Comparison of ENCODE assay signal across 7 cellular contexts in the genomic region with DNA sequence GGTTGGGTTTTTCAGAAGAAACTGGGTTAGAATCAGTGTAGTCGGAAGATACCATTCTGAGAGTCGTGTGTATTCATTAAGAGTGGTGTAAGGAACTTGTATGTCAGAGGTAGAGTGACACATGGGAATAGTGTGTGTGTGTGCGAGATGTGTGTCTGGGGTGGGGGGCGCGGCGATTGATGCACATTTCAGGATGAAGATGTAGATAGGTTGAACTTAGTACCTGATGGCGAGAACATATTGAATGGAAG. TPM values are rescaled to one million over a fixed set of nuclear protein-coding genes. Genes with fewer than 3 reads are reported as not detected.
DNase-seq lines count a peak whose midpoint lies in the region; ATAC-seq and TF ChIP-seq lines count a peak whose summit lies in the region.

No MANE protein-coding gene starts in this region.

- H3K4me1 Mint-ChIP-seq in activated T-helper 1 cell treated with anti-CD3 and anti-CD28 coated beads, Interleukin-12 subunit alpha, Interleukin-12 subunit beta, Interleukin-2, Interleukin-4 antibody, amounts not matched to agents 30 ng/mL and 10 ng/mL and 1 ng/mL, durations not matched to agents 14 hours and 24 hours and 36 hours (ENCODE audit: low read depth) = peaks cover 35% of the 10 kb centered on the region

- no peaks in the 10 kb centered on the region for H3K36me3 ChIP-seq in iPS-18a (ENCODE audit: control insufficient read depth, low read depth, low read length)
- no peaks in the 10 kb centered on the region for H3K36me3 ChIP-seq in stomach

- TF ChIP-seq CTCF in HFF-Myc (IDR thresholded peaks at IDR 0.05; ENCODE audit: low read depth, low read length, missing control alignments) (no peak), stomach (IDR thresholded peaks at IDR 0.05) (no peak)

- peaks cover 2% of the 10 kb centered on the region for H3K27me3 Mint-ChIP-seq in activated T-helper 1 cell treated with anti-CD3 and anti-CD28 coated beads, Interleukin-12 subunit alpha, Interleukin-12 subunit beta, Interleukin-2, Interleukin-4 antibody, amounts not matched to agents 30 ng/mL and 10 ng/mL and 1 ng/mL, durations not matched to agents 14 hours and 24 hours and 36 hours (ENCODE audit: insufficient read depth)

- no peaks in the 10 kb centered on the region for H3K9me3 ChIP-seq in iPS-18a (ENCODE audit: control insufficient read depth, low read depth, low read length)
- no peaks in the 10 kb centered on the region for H3K9me3 ChIP-seq in stomach

- 13 to 25% (median 22%) methylated on average over 7 of the region's 7 CpGs for WGBS in stomach, 5 donors

- H3K27ac ChIP-seq in iPS-18a (ENCODE audit: low read length) (no peak overlapping the region), stomach (peak overlapping the region in 3 of 5 donors; percentile 93 to 95 (median 93))

- H3K4me3 ChIP-seq in HFF-Myc (replicated peaks; ENCODE audit: low read depth, low read length) (peak overlapping the region; percentile 93), iPS-18a (ENCODE audit: low read length) (peak overlapping the region; percentile 93), stomach (peak overlapping the region; percentile 87 to 97 (median 94))

- intact Hi-C loops in activated T-helper 1 cell treated with anti-CD3 and anti-CD28 coated beads, Interleukin-12 subunit alpha, Interleukin-12 subunit beta, Interleukin-2, Interleukin-4 antibody, amounts not matched to agents 30 ng/mL and 10 ng/mL and 1 ng/mL, durations not matched to agents 14 hours and 24 hours and 36 hours (cut with micrococcal nuclease) = loop anchor here (5.0 to 10.0 kb wide), 5 partner anchors 442 to 914 kb away; a partner anchor contains a TSS
- intact Hi-C loops in stomach (cut with DNase I; ENCODE audit: low total_unique reads) = loop anchor here (10.0 kb wide), 2 partner anchors 52 to 162 kb away; a partner anchor contains a TSS

- peak overlapping the region; percentile 95 for H3K9ac ChIP-seq in iPS-18a (ENCODE audit: low read length)

- no peak for ATAC-seq in HG02840 (IDR thresholded peaks at IDR 0.05; ENCODE audit: low FRiP score, unreplicated experiment)

- peaks cover 18% of the 10 kb centered on the region for H3K4me1 ChIP-seq in iPS-18a (ENCODE audit: control insufficient read depth, low read depth, low read length)
- peaks cover 23 to 58% (median 39%) of the 10 kb centered on the region in 4 donors for H3K4me1 ChIP-seq in stomach

- no peaks in the 10 kb centered on the region for H3K9me3 Mint-ChIP-seq in activated T-helper 1 cell treated with anti-CD3 and anti-CD28 coated beads, Interleukin-12 subunit alpha, Interleukin-12 subunit beta, Interleukin-2, Interleukin-4 antibody, amounts not matched to agents 30 ng/mL and 10 ng/mL and 1 ng/mL, durations not matched to agents 14 hours and 24 hours and 36 hours

- H3K27ac Mint-ChIP-seq in activated T-helper 1 cell treated with anti-CD3 and anti-CD28 coated beads, Interleukin-12 subunit alpha, Interleukin-12 subunit beta, Interleukin-2, Interleukin-4 antibody, amounts not matched to agents 30 ng/mL and 10 ng/mL and 1 ng/mL, durations not matched to agents 14 hours and 24 hours and 36 hours = peak overlapping the region; percentile 99

- TF ChIP-seq EP300 in stomach (IDR thresholded peaks at IDR 0.05) = no peak

- H3K27me3 ChIP-seq in iPS-18a (ENCODE audit: control insufficient read depth, insufficient read depth, low read length) (no peaks in the 10 kb centered on the region), stomach (no peaks in the 10 kb centered on the region)

- DNase-seq in HFF-Myc (ENCODE audit: extremely low read depth, low read depth) (no peak), stomach (no peak), COLO668 (lab: John Stamatoyannopoulos, UW; ENCODE audit: unreplicated experiment) (no peak), DMS79 (lab: John Stamatoyannopoulos, UW) (no peak)
- DNase-seq in activated T-helper 1 cell treated with anti-CD3 and anti-CD28 coated beads, Interleukin-12 subunit alpha, Interleukin-12 subunit beta, Interleukin-2, Interleukin-4 antibody, amounts not matched to agents 30 ng/mL and 10 ng/mL and 1 ng/mL, durations not matched to agents 14 hours and 24 hours and 36 hours (ENCODE audit: low spot score) = no peak

- H3K36me3 Mint-ChIP-seq in activated T-helper 1 cell treated with anti-CD3 and anti-CD28 coated beads, Interleukin-12 subunit alpha, Interleukin-12 subunit beta, Interleukin-2, Interleukin-4 antibody, amounts not matched to agents 30 ng/mL and 10 ng/mL and 1 ng/mL, durations not matched to agents 14 hours and 24 hours and 36 hours (ENCODE audit: low read depth) = peaks cover 11% of the 10 kb centered on the region

- peak overlapping the region; percentile 90 for H3K4me3 Mint-ChIP-seq in activated T-helper 1 cell treated with anti-CD3 and anti-CD28 coated beads, Interleukin-12 subunit alpha, Interleukin-12 subunit beta, Interleukin-2, Interleukin-4 antibody, amounts not matched to agents 30 ng/mL and 10 ng/mL and 1 ng/mL, durations not matched to agents 14 hours and 24 hours and 36 hours

- TF ChIP-seq POLR2A in stomach (IDR thresholded peaks at IDR 0.05) = no peak

RNA-seq across cellular contexts. Expression of a gene that starts 0.9 kb away (rescaled TPM):
- 86.1 and 86.4 TPM in 2 replicates for total RNA-seq in activated T-helper 1 cell treated with anti-CD3 and anti-CD28 coated beads, Interleukin-12 subunit alpha, Interleukin-12 subunit beta, Interleukin-2, Interleukin-4 antibody, amounts not matched to agents 30 ng/mL and 10 ng/mL and 1 ng/mL, durations not matched to agents 14 hours and 24 hours and 36 hours
- 10 to 100 TPM; 27.0 to 44.9 (median 33.5) TPM for total RNA-seq in stomach
- polyA plus RNA-seq in stomach = 10 to 100 TPM; 13.4 to 17.4 (median 13.6) TPM

RNA-seq across cellular contexts. Expression of a gene that starts 55.0 kb away (rescaled TPM):
- total RNA-seq in activated T-helper 1 cell treated with anti-CD3 and anti-CD28 coated beads, Interleukin-12 subunit alpha, Interleukin-12 subunit beta, Interleukin-2, Interleukin-4 antibody, amounts not matched to agents 30 ng/mL and 10 ng/mL and 1 ng/mL, durations not matched to agents 14 hours and 24 hours and 36 hours = not detected in 2 replicates
- total RNA-seq in stomach = 1 to 10 TPM in 2 of 5 donors, under 1 TPM in 2, not detected in 1; 0.45 to 1.3 (median 0.87) TPM
- polyA plus RNA-seq in stomach = under 1 TPM in 2 of 3 donors, not detected in 1; 0.06 to 0.13 TPM
